ENCODE assay signal across 26 cellular contexts in genomic region chr9:114426046-114426948, GRCh38.
"Had no signal": no experiment of that assay in that cellular context is flagged by ENCODE, and none has a peak within 500 bp of the region (broad histone marks: within the 10 kb centered on the region; RNA-seq: fewer than 3 reads in every experiment).

No MANE protein-coding gene starts in this region.

- DNase-seq: activated B cell treated with CpG ODN at 0.5 μM for 24 hours; activated CD4-positive, alpha-beta T cell treated with anti-CD3 and anti-CD28 coated beads for 36 hours; activated CD8-positive, alpha-beta memory T cell treated with anti-CD3 and anti-CD28 coated beads, Interleukin-2, amount 50 U/mL, for 48 hours; activated CD8-positive, alpha-beta T cell treated with anti-CD3 and anti-CD28 coated beads, Interleukin-2, amount 10 ng/mL, durations not matched to agents 7 days and 5 days; activated naive CD4-positive, alpha-beta T cell; activated T-cell treated with anti-CD3 and anti-CD28 coated beads, Interleukin-2, amount 50 U/mL, for 1 hour; amygdala; cerebellar nuclear complex; Kasumi-1; KBM-7; NCI-H1105 treated with DMSO at 0.1 percent for 48 hours; NCI-H1436 treated with DMSO at 0.1 percent for 48 hours; NCI-H187; NCI-H2081; NCI-H510A treated with DMSO at 0.1 percent for 48 hours; NCI-H69; NK-92 treated with Interleukin-12 subunit alpha and Interleukin-12 subunit beta, amount 100 ng/mL, for 24 hours; SHP77; T-helper 17 cell; T-helper 9 cell had no signal

- H3K9me3 Mint-ChIP-seq: activated B cell treated with CpG ODN at 0.5 μM for 24 hours; activated naive CD4-positive, alpha-beta T cell treated with anti-CD3 and anti-CD28 coated beads, Interleukin-2, amount 50 U/mL, for 24 hours; brain had no signal

- H3K4me3 ChIP-seq: cardiac muscle cell had no signal

- H3K4me1 Mint-ChIP-seq: activated B cell treated with CpG ODN at 0.5 μM for 24 hours; activated CD4-positive, alpha-beta T cell treated with anti-CD3 and anti-CD28 coated beads for 36 hours; activated naive CD4-positive, alpha-beta T cell treated with anti-CD3 and anti-CD28 coated beads, Interleukin-2, amount 50 U/mL, for 24 hours had no signal

- H3K36me3 ChIP-seq: cardiac muscle cell had no signal

- FAIRE-seq: astrocyte, RCC 7860, TTC549 had no signal

- H3K36me3 Mint-ChIP-seq: activated naive CD4-positive, alpha-beta T cell treated with anti-CD3 and anti-CD28 coated beads, Interleukin-2, amount 50 U/mL, for 24 hours; brain had no signal

- H3K4me3 Mint-ChIP-seq: activated B cell treated with CpG ODN at 0.5 μM for 24 hours; activated CD4-positive, alpha-beta T cell treated with anti-CD3 and anti-CD28 coated beads for 36 hours; activated CD8-positive, alpha-beta T cell treated with anti-CD3 and anti-CD28 coated beads, Interleukin-2, amount 10 ng/mL, durations not matched to agents 7 days and 5 days; activated naive CD4-positive, alpha-beta T cell treated with anti-CD3 and anti-CD28 coated beads, Interleukin-2, amount 50 U/mL, for 24 hours; brain; T-helper 17 cell had no signal

- H3K27me3 Mint-ChIP-seq: activated B cell treated with CpG ODN at 0.5 μM for 24 hours; activated CD4-positive, alpha-beta T cell treated with anti-CD3 and anti-CD28 coated beads for 36 hours; activated naive CD4-positive, alpha-beta T cell treated with anti-CD3 and anti-CD28 coated beads, Interleukin-2, amount 50 U/mL, for 24 hours; brain had no signal

- ATAC-seq: activated CD4-positive, alpha-beta T cell treated with anti-CD3 and anti-CD28 coated beads for 36 hours; activated CD8-positive, alpha-beta T cell treated with anti-CD3 and anti-CD28 coated beads, Interleukin-2, amount 10 ng/mL, durations not matched to agents 7 days and 5 days; T-helper 17 cell had no signal

- H3K27ac ChIP-seq: cardiac muscle cell had no signal

- H3K27ac Mint-ChIP-seq: activated B cell treated with CpG ODN at 0.5 μM for 24 hours; activated CD4-positive, alpha-beta T cell treated with anti-CD3 and anti-CD28 coated beads for 36 hours; activated CD8-positive, alpha-beta T cell treated with anti-CD3 and anti-CD28 coated beads, Interleukin-2, amount 10 ng/mL, durations not matched to agents 7 days and 5 days; activated naive CD4-positive, alpha-beta T cell treated with anti-CD3 and anti-CD28 coated beads, Interleukin-2, amount 50 U/mL, for 24 hours; T-helper 17 cell had no signal
